24 cellular contexts compared by ENCODE assay signal in genomic region chr11:32963721-32964120, GRCh38.
"Had no signal": no experiment of that assay in that cellular context is flagged by ENCODE, and none has a peak within 500 bp of the region (broad histone marks: within the 10 kb centered on the region; RNA-seq: fewer than 3 reads in every experiment).

No MANE protein-coding gene starts in this region.

- H3K36me3 ChIP-seq: ovary had no signal

- H3K27me3 ChIP-seq: gastrocnemius medialis, ovary, right lobe of liver, thyroid gland had no signal

- H3K36me3 Mint-ChIP-seq: natural killer cell had no signal

- H3K4me3 Mint-ChIP-seq: natural killer cell; stimulated activated naive CD8-positive, alpha-beta T cell treated with anti-CD3 and anti-CD28 coated beads, Interleukin-15, amount 100 ng/mL, for 72 hours; type B pancreatic cell had no signal

- H3K9me3 Mint-ChIP-seq: natural killer cell; stimulated activated naive CD8-positive, alpha-beta T cell treated with anti-CD3 and anti-CD28 coated beads, Interleukin-15, amount 100 ng/mL, for 72 hours; type B pancreatic cell had no signal

- DNase-seq: dermis blood vessel endothelial cell; effector memory CD4-positive, alpha-beta T cell; erythroblast; gastrocnemius medialis; head of caudate nucleus; left ventricle myocardium superior; lower lobe of right lung; natural killer cell; occipital lobe; ovary; psoas muscle; retina; right lobe of liver; small intestine; stimulated activated CD4-positive, alpha-beta T cell treated with anti-CD3 and anti-CD28 coated beads, Interleukin-1b, Interleukin-23, amount 100 ng/mL, for 48 hours; stimulated activated CD4-positive, alpha-beta T cell treated with anti-CD3 and anti-CD28 coated beads, Interleukin-4, amount 100 ng/mL, for 1 hour; stimulated activated CD8-positive, alpha-beta memory T cell treated with anti-CD3 and anti-CD28 coated beads, Interleukin-4, amount 100 ng/mL, for 48 hours; stimulated activated naive CD4-positive, alpha-beta T cell; stimulated activated naive CD8-positive, alpha-beta T cell treated with anti-CD3 and anti-CD28 coated beads, Interleukin-15, amount 100 ng/mL, for 72 hours; thyroid gland had no signal

- FAIRE-seq: endometrium, keratinocyte, small intestine had no signal

- H3K27ac Mint-ChIP-seq: natural killer cell; stimulated activated naive CD8-positive, alpha-beta T cell treated with anti-CD3 and anti-CD28 coated beads, Interleukin-15, amount 100 ng/mL, for 72 hours; type B pancreatic cell had no signal

- H3K4me3 ChIP-seq: coronary artery, gastrocnemius medialis, lower lobe of right lung, ovary, psoas muscle, right lobe of liver, thyroid gland had no signal

- H3K4me1 ChIP-seq: gastrocnemius medialis, lower lobe of right lung, psoas muscle, thyroid gland had no signal

- H3K9me3 ChIP-seq: gastrocnemius medialis, lower lobe of right lung, ovary, psoas muscle, right lobe of liver, thyroid gland had no signal

- H3K27me3 Mint-ChIP-seq: stimulated activated naive CD8-positive, alpha-beta T cell treated with anti-CD3 and anti-CD28 coated beads, Interleukin-15, amount 100 ng/mL, for 72 hours; type B pancreatic cell had no signal

- H3K27ac ChIP-seq: coronary artery, gastrocnemius medialis, lower lobe of right lung, ovary, psoas muscle, right lobe of liver, thyroid gland had no signal
